In the genomic region with DNA sequence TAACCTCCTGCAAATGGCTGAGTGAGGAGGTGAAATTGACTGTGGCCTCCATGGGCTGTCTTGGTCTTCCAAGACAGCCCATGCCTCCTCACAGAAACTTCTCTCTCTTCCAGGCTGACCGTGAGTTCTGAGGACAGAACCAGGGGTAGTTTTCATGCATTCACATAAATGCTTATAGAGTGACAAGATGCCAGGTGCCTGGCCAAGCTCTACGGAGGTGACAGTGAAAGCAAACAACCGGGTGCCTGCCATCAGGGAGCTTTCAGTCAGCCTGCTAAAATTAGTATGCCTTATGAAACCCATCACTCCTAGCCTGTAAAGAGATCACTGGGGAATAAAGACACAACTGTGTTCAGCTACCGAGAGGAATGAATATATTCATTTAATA, we compare ENCODE assay signal across 8 cellular contexts. TPM values are rescaled to one million over a fixed set of nuclear protein-coding genes. Genes with fewer than 3 reads are reported as not detected.
DNase-seq lines count a peak whose midpoint lies in the region; TF ChIP-seq lines count a peak whose summit lies in the region.

No MANE protein-coding gene starts in this region.

- H3K4me3 ChIP-seq in GM08714 (ENCODE audit: low read length) (peak overlapping the region; percentile 66; the same call in 1 of the 2 replicates), retinal pigment epithelial cell (ENCODE audit: low read length) (peak overlapping the region; percentile 84)

- peaks cover 68% of the 10 kb centered on the region for H3K27me3 Mint-ChIP-seq in activated CD4-positive, alpha-beta memory T cell treated with anti-CD3 and anti-CD28 coated beads, Interleukin-2, amount 10 ng/mL, durations not matched to agents 7 days and 5 days
- peaks cover 12% of the 10 kb centered on the region for H3K27me3 Mint-ChIP-seq in glutamatergic neuron (ENCODE audit: unreplicated experiment)

- no peaks in the 10 kb centered on the region for H3K36me3 Mint-ChIP-seq in activated CD4-positive, alpha-beta memory T cell treated with anti-CD3 and anti-CD28 coated beads, Interleukin-2, amount 10 ng/mL, durations not matched to agents 7 days and 5 days (ENCODE audit: low read depth)
- H3K36me3 Mint-ChIP-seq in glutamatergic neuron (ENCODE audit: unreplicated experiment): no peaks in the 10 kb centered on the region

- no peaks in the 10 kb centered on the region for H3K9me3 Mint-ChIP-seq in activated CD4-positive, alpha-beta memory T cell treated with anti-CD3 and anti-CD28 coated beads, Interleukin-2, amount 10 ng/mL, durations not matched to agents 7 days and 5 days
- H3K9me3 Mint-ChIP-seq in glutamatergic neuron (ENCODE audit: unreplicated experiment): peaks cover 8% of the 10 kb centered on the region

- CTCF ChIA-PET in activated CD4-positive, alpha-beta memory T cell treated with anti-CD3 and anti-CD28 coated beads, Interleukin-2, amount 10 ng/mL, durations not matched to agents 7 days and 5 days (lab: Charles Lee): no interaction called here

- H3K27ac Mint-ChIP-seq in activated CD4-positive, alpha-beta memory T cell treated with anti-CD3 and anti-CD28 coated beads, Interleukin-2, amount 10 ng/mL, durations not matched to agents 7 days and 5 days: no peak overlapping the region
- H3K27ac Mint-ChIP-seq in glutamatergic neuron (ENCODE audit: unreplicated experiment): peak overlapping the region; percentile 96

- peak overlapping the region; percentile 30 for H3K4me3 Mint-ChIP-seq in activated CD4-positive, alpha-beta memory T cell treated with anti-CD3 and anti-CD28 coated beads, Interleukin-2, amount 10 ng/mL, durations not matched to agents 7 days and 5 days
- peak overlapping the region; percentile 83 for H3K4me3 Mint-ChIP-seq in glutamatergic neuron (ENCODE audit: unreplicated experiment)

- no peak for DNase-seq in activated CD4-positive, alpha-beta memory T cell treated with anti-CD3 and anti-CD28 coated beads, Interleukin-2, amount 10 ng/mL, durations not matched to agents 7 days and 5 days
- DNase-seq in glutamatergic neuron: no peak
- no peak for DNase-seq in retinal pigment epithelial cell (ENCODE audit: low read depth)
- DNase-seq in nucleus accumbens (lab: John Stamatoyannopoulos, UW): no peak
- no peak for DNase-seq in DMS53 treated with DMSO at 0.1 percent for 48 hours (lab: John Stamatoyannopoulos, UW; ENCODE audit: unreplicated experiment)
- DNase-seq in NCI-H2029 (lab: John Stamatoyannopoulos, UW): no peak
- no peak for DNase-seq in NCI-H1092 (lab: John Stamatoyannopoulos, UW)

- POLR2A ChIA-PET in activated CD4-positive, alpha-beta memory T cell treated with anti-CD3 and anti-CD28 coated beads, Interleukin-2, amount 10 ng/mL, durations not matched to agents 7 days and 5 days (lab: Charles Lee): no interaction called here

- TF ChIP-seq CTCF in glutamatergic neuron (IDR thresholded peaks at IDR 0.05; ENCODE audit: partially characterized antibody, unreplicated experiment): no peak
- no peak for TF ChIP-seq CTCF in retinal pigment epithelial cell (conservative IDR thresholded peaks at IDR 0.05; ENCODE audit: low read depth, low read length)

- H3K4me1 Mint-ChIP-seq in activated CD4-positive, alpha-beta memory T cell treated with anti-CD3 and anti-CD28 coated beads, Interleukin-2, amount 10 ng/mL, durations not matched to agents 7 days and 5 days: peaks cover 8% of the 10 kb centered on the region
- H3K4me1 Mint-ChIP-seq in glutamatergic neuron (ENCODE audit: low read depth, unreplicated experiment): peaks cover 14% of the 10 kb centered on the region

RNA-seq across cellular contexts. Expression of a gene that starts 0.9 kb away (rescaled TPM):
- total RNA-seq in activated CD4-positive, alpha-beta memory T cell treated with anti-CD3 and anti-CD28 coated beads, Interleukin-2, amount 10 ng/mL, durations not matched to agents 7 days and 5 days: under 1 TPM in 1 of 2 experiments, not detected in 1; 0.05 TPM
- total RNA-seq in glutamatergic neuron (ENCODE audit: unreplicated experiment): 14.4 TPM

Comparison
In these comparisons a context has a peak if more than half of its experiments do, and no peak if none do; other contexts are left out.
1. RNA of a gene that starts 0.9 kb away (total RNA-seq): 14.4 TPM in glutamatergic neuron (single experiment); 0.05 TPM in activated CD4-positive, alpha-beta memory T cell treated with anti-CD3 and anti-CD28 coated beads, Interleukin-2, amount 10 ng/mL, durations not matched to agents 7 days and 5 days; every median in the first group is over 10 times any median in the second.